ENCODE assay signal across 1 cellular context in genomic region chr17:78882546-78883089, GRCh38.
TF ChIP-seq lines count a peak whose summit lies in the region.

No MANE protein-coding gene starts in this region.

TF ChIP-seq in H1, 55 proteins besides CTCF, POLR2A, EP300 and RAD21:
- TF ChIP-seq CHD1 (IDR thresholded peaks at IDR 0.05; ENCODE audit: low read depth, low read length) (no peak), EGR1 (IDR thresholded peaks at IDR 0.05; ENCODE audit: borderline replicate concordance, low read depth, low read length) (no peak), PHF8 (conservative IDR thresholded peaks at IDR 0.05; ENCODE audit: low read depth, low read length) (no peak), ASH2L (IDR thresholded peaks at IDR 0.05; ENCODE audit: low read length) (no peak), TEAD4 (IDR thresholded peaks at IDR 0.05; ENCODE audit: low read depth, low read length) (no peak), YY1 (IDR thresholded peaks at IDR 0.05; ENCODE audit: low read depth, low read length) (no peak), SUZ12 (IDR thresholded peaks at IDR 0.05; ENCODE audit: low read length) (no peak), SIN3A (conservative IDR thresholded peaks at IDR 0.05 in 1 of 2, IDR thresholded peaks at IDR 0.05 in 1 of 2; ENCODE audit: low read depth in 1 of 2, low read length in 2 of 2) (no peak), FOSL1 (IDR thresholded peaks at IDR 0.05; ENCODE audit: insufficient read depth, low read depth, low read length) (no peak), MAX (IDR thresholded peaks at IDR 0.05) (no peak), TAF1 (IDR thresholded peaks at IDR 0.05; ENCODE audit: low read depth, low read length) (no peak), TCF12 (IDR thresholded peaks at IDR 0.05; ENCODE audit: low read depth, low read length) (no peak), POLR2AphosphoS5 (IDR thresholded peaks at IDR 0.05; ENCODE audit: low read depth, low read length) (no peak), NRF1 (IDR thresholded peaks at IDR 0.05; ENCODE audit: low read depth, low read length) (no peak), KDM1A (IDR thresholded peaks at IDR 0.05; ENCODE audit: borderline replicate concordance, low read length) (no peak), CEBPB (IDR thresholded peaks at IDR 0.05; ENCODE audit: low read depth, low read length) (no peak)
- TF ChIP-seq, protein P1, sequence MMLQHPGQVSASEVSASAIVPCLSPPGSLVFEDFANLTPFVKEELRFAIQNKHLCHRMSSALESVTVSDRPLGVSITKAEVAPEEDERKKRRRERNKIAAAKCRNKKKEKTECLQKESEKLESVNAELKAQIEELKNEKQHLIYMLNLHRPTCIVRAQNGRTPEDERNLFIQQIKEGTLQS (IDR thresholded peaks at IDR 0.05; ENCODE audit: insufficient read depth, low read depth, low read length), result no peak
